In genomic region chr19:42198676-42199439, GRCh38 we compare ENCODE assay signal across 8 cellular contexts. TPM values are rescaled to one million over a fixed set of nuclear protein-coding genes. Genes with fewer than 3 reads are reported as not detected.
A peak's percentile ranks its signal among the peaks of the same experiment; 100 is the strongest.
DNase-seq lines count a peak whose midpoint lies in the region; ATAC-seq, FAIRE-seq and TF ChIP-seq lines count a peak whose summit lies in the region.

No MANE protein-coding gene starts in this region.

- no peaks in the 10 kb centered on the region for H3K9me3 ChIP-seq in K562 (replicated peaks; ENCODE audit: control insufficient read depth, insufficient read depth, low read depth, low read length)
- no peaks in the 10 kb centered on the region for H3K9me3 ChIP-seq in Karpas-422 (ENCODE audit: low read length)

- in situ Hi-C loops in GM13976 (cut with MboI; ENCODE audit: low sequenced_read_pairs, unreplicated experiment), result loop anchor here (10.0 kb wide), 1 partner anchor 94 kb away; no protein-coding TSS in a partner anchor
- in situ Hi-C loops in K562 (cut with MboI), result no loop called here

- no peaks in the 10 kb centered on the region for H3K9me2 ChIP-seq in Karpas-422 (replicated peaks; ENCODE audit: insufficient read depth, low read length)

- TF ChIP-seq CTCF in GM13976 (IDR thresholded peaks at IDR 0.05; ENCODE audit: borderline replicate concordance, control extremely low read depth, extremely low read depth, insufficient read depth, missing control alignments) (no peak), K562 (IDR thresholded peaks at IDR 0.05 in 2 of 3, conservative IDR thresholded peaks at IDR 0.05 in 1 of 3; ENCODE audit: insufficient read depth in 2 of 3, low read depth in 1 of 3, low read length in 3 of 3) (no peak)

- no peak for TF ChIP-seq POLR2A in K562 (conservative IDR thresholded peaks at IDR 0.05)

- DNase-seq in GM13976 (ENCODE audit: low spot score) (peak; percentile 86), T-helper 1 cell (peak; percentile 65 to 92 (median 71)), K562 (ENCODE audit: extremely low read depth in 1 of 4, low spot score in 3 of 4) (no peak), LoVo (ENCODE audit: low spot score) (no peak), Karpas-422 (no peak), medulla oblongata (ENCODE audit: extremely low spot score) (no peak)
- DNase-seq in stimulated activated CD4-positive, alpha-beta T cell treated with anti-CD3 and anti-CD28 coated beads, Interleukin-1b, Interleukin-23, amount 100 ng/mL, for 48 hours, result peak; percentile 31

- H3K9me1 ChIP-seq in K562 (ENCODE audit: control insufficient read depth, insufficient read depth, low read length), result peaks cover 4% of the 10 kb centered on the region

- intact Hi-C loops in K562 (cut with micrococcal nuclease), result loop anchor here (5.0 kb wide), 1 partner anchor 43 kb away; the partner anchor contains the start of gene GSK3A

- H3K27me3 ChIP-seq in K562 (ENCODE audit: control insufficient read depth in 2 of 2, insufficient read depth in 2 of 2, low read length in 2 of 2) (no peaks in the 10 kb centered on the region; a peak in 1 of 5 replicates), Karpas-422 (ENCODE audit: low read length) (no peaks in the 10 kb centered on the region)

- POLR2A ChIA-PET in K562 (lab: Yijun Ruan, JAX), result interaction anchor here (1.0 to 1.1 kb wide), 2 partner anchors 8 to 21 kb away, joined by 3 read pairs; partner anchors contain the start of gene ZNF526

- peaks cover 24% of the 10 kb centered on the region; the same call in 1 of the 2 replicates for H4K20me1 ChIP-seq in K562 (replicated peaks; ENCODE audit: control insufficient read depth, insufficient read depth, low read length)
- no peaks in the 10 kb centered on the region; the same call in 1 of the 2 replicates for H4K20me1 ChIP-seq in Karpas-422 (ENCODE audit: insufficient read depth, low read depth, low read length)

- H3K4me2 ChIP-seq in K562 (ENCODE audit: insufficient read depth, low read length) (peak overlapping the region; percentile 85), Karpas-422 (ENCODE audit: low read depth, low read length, poor library complexity, severe bottlenecking) (no peak overlapping the region)

- H3K79me2 ChIP-seq in K562 (ENCODE audit: control insufficient read depth, insufficient read depth, low read length), result peaks cover 52% of the 10 kb centered on the region
- no peaks in the 10 kb centered on the region for H3K79me2 ChIP-seq in Karpas-422 (ENCODE audit: low read length)

- H3K36me3 ChIP-seq in K562 (ENCODE audit: control insufficient read depth, insufficient read depth, low read length), result peaks cover 74% of the 10 kb centered on the region
- H3K36me3 ChIP-seq in Karpas-422 (ENCODE audit: insufficient read depth, low read length), result peaks cover 10% of the 10 kb centered on the region

- no peak for FAIRE-seq in K562 (lab: Jason Lieb, UNC)

- peak overlapping the region; percentile 22 to 88 for H3K9ac ChIP-seq in K562 (ENCODE audit: insufficient read depth in 1 of 2, low read depth in 2 of 2, low read length in 2 of 2)
- no peak overlapping the region for H3K9ac ChIP-seq in Karpas-422 (ENCODE audit: low read length)

- CTCF ChIA-PET in K562 (lab: Yijun Ruan, JAX; ENCODE audit: low intra/inter-chr PET ratio), result no interaction called here

- 45% methylated on average over 6 of the region's 7 CpGs for WGBS in K562 (ENCODE audit: insufficient coverage, low coverage, missing lambda C conversion rate)

- no TSS peak for BruUV-seq in K562 (replicated peaks; lab: Mats Ljungman, UMichigan)

- ATAC-seq in HG02588 (IDR thresholded peaks at IDR 0.05; ENCODE audit: unreplicated experiment), result peak; percentile 36
- no peak; the same call in 2 of the 3 replicates for ATAC-seq in K562

- H3K27ac ChIP-seq in K562 (ENCODE audit: extremely low read depth, low read depth, low read length) (peak overlapping the region; percentile 70), Karpas-422 (ENCODE audit: low read length) (no peak overlapping the region)

- TF ChIP-seq RAD21 in K562 (CRISPR knock-in tag; conservative IDR thresholded peaks at IDR 0.05 in 1 of 2, IDR thresholded peaks at IDR 0.05 in 1 of 2), result no peak

- H2AFZ ChIP-seq in K562 (ENCODE audit: low read depth, low read length), result no peak overlapping the region
- no peak overlapping the region for H2AFZ ChIP-seq in Karpas-422 (ENCODE audit: low read length)

- TF ChIP-seq EP300 in K562 (IDR thresholded peaks at IDR 0.05; ENCODE audit: low read length), result no peak

- peaks cover 37 to 53% of the 10 kb centered on the region in 2 experiments for H3K4me1 ChIP-seq in K562 (replicated peaks in 1 of 2; ENCODE audit: control insufficient read depth in 2 of 2, insufficient read depth in 2 of 2, low read length in 2 of 2)
- H3K4me1 ChIP-seq in Karpas-422 (ENCODE audit: low read length), result peaks cover 18% of the 10 kb centered on the region

- peak overlapping the region; percentile 27; the same call in 1 of the 2 replicates for H3K4me3 ChIP-seq in K562
- no peak overlapping the region for H3K4me3 ChIP-seq in Karpas-422 (ENCODE audit: low read length)

RNA-seq across cellular contexts. Expression of gene DEDD2, which starts 18.6 kb away (rescaled TPM):
- total RNA-seq in K562 (2011; cell fraction: chromatin; rRNA removed; ENCODE audit: low replicate concordance), result 11.8 and 32.9 TPM in 2 replicates
- 28.2 and 29.9 TPM in 2 replicates for total RNA-seq in K562 (2011; cell fraction: nucleolus; rRNA removed)
- 20.2 and 21.2 TPM in 2 replicates for total RNA-seq in K562 (2011; cell fraction: nucleoplasm; rRNA removed)
- 37.5 and 53.6 TPM in 2 replicates for total RNA-seq in K562 (2014; rRNA removed)
- 12.5 and 16.8 TPM in 2 replicates for total RNA-seq in K562 (2014; rRNA removed; fragmentation: Illumina TruSeq; extraction: Trizol)
- total RNA-seq in K562 (2015; rRNA removed; fragmentation: Illumina TruSeq; extraction: Trizol), result 24.1 and 24.5 TPM in 2 replicates
- 35.9 and 37.3 TPM in 2 replicates for total RNA-seq in K562 (2021)
- polyA plus RNA-seq in K562 (2011; rRNA removed), result 29.2 and 36.2 TPM in 2 replicates
- 52.8 and 104 TPM in 2 replicates for polyA plus RNA-seq in K562 (2011; cell fraction: cytosol; rRNA removed)
- 35.0 and 53.5 TPM in 2 replicates for polyA plus RNA-seq in K562 (2011; cell fraction: nucleus; rRNA removed)
- polyA plus RNA-seq in K562 (2012), result 28.1 and 29.6 TPM in 2 replicates
- polyA plus RNA-seq in K562 (2014; fragmentation: Illumina TruSeq; extraction: Trizol), result 31.3 and 34.0 TPM in 2 replicates
- polyA plus RNA-seq in K562 (2014; fragmentation: Nextera tagmentation; extraction: Ambion mirVana), result 1 to 10 TPM; 4.3 to 4.7 TPM
- 43.0 and 47.8 TPM in 2 replicates for polyA plus RNA-seq in K562 (2014; rRNA removed)
- polyA minus RNA-seq in K562 (2011; rRNA and poly(A)+ RNA removed), result 9.9 and 15.1 TPM in 2 replicates
- polyA minus RNA-seq in K562 (2011; cell fraction: cytosol; rRNA and poly(A)+ RNA removed), result 15.5 and 17.2 TPM in 2 replicates
- polyA minus RNA-seq in K562 (2011; cell fraction: nucleus; rRNA and poly(A)+ RNA removed), result 8.8 and 9.7 TPM in 2 replicates
- 16.3 and 42.7 TPM in 2 replicates for total RNA-seq in Karpas-422 (2014; rRNA removed; shearing (Covaris generic); ENCODE audit: low replicate concordance)

RNA-seq across cellular contexts. Expression of gene ZNF526, which starts 21.3 kb away (rescaled TPM):
- 21.1 and 52.8 TPM in 2 replicates for total RNA-seq in K562 (2011; cell fraction: chromatin; rRNA removed; ENCODE audit: low replicate concordance)
- total RNA-seq in K562 (2011; cell fraction: nucleolus; rRNA removed), result 30.7 and 40.2 TPM in 2 replicates
- 23.1 and 30.6 TPM in 2 replicates for total RNA-seq in K562 (2011; cell fraction: nucleoplasm; rRNA removed)
- total RNA-seq in K562 (2014; rRNA removed) (8.3 and 11.5 TPM in 2 replicates), K562 (2014; rRNA removed; fragmentation: Illumina TruSeq; extraction: Trizol) (5.3 and 6.1 TPM in 2 replicates), K562 (2015; rRNA removed; fragmentation: Illumina TruSeq; extraction: Trizol) (7.6 and 8.2 TPM in 2 replicates), K562 (2021) (17.9 and 19.9 TPM in 2 replicates)
- polyA plus RNA-seq in K562 (2011; rRNA removed) (4.2 and 8.3 TPM in 2 replicates), K562 (2014; fragmentation: Illumina TruSeq; extraction: Trizol) (6.5 and 8.6 TPM in 2 replicates), K562 (2014; fragmentation: Nextera tagmentation; extraction: Ambion mirVana) (1 to 10 TPM; 1.3 to 2.2 TPM), K562 (2014; rRNA removed) (6.2 and 7.4 TPM in 2 replicates)
- 5.2 and 8.1 TPM in 2 replicates for polyA plus RNA-seq in K562 (2011; cell fraction: cytosol; rRNA removed)
- polyA plus RNA-seq in K562 (2011; cell fraction: nucleus; rRNA removed), result 7.2 and 8.4 TPM in 2 replicates
- polyA plus RNA-seq in K562 (2012), result 8.0 and 13.2 TPM in 2 replicates
- 10.0 and 13.2 TPM in 2 replicates for polyA minus RNA-seq in K562 (2011; rRNA and poly(A)+ RNA removed)
- 6.9 TPM in 2 replicates for polyA minus RNA-seq in K562 (2011; cell fraction: cytosol; rRNA and poly(A)+ RNA removed)
- 9.0 and 12.9 TPM in 2 replicates for polyA minus RNA-seq in K562 (2011; cell fraction: nucleus; rRNA and poly(A)+ RNA removed)
- 3.4 and 9.1 TPM in 2 replicates for total RNA-seq in Karpas-422 (2014; rRNA removed; shearing (Covaris generic); ENCODE audit: low replicate concordance)

RNA-seq across cellular contexts. Expression of gene GSK3A, which starts 43.5 kb away (rescaled TPM):
- total RNA-seq in K562 (2011; cell fraction: chromatin; rRNA removed; ENCODE audit: low replicate concordance), result 22.4 and 48.7 TPM in 2 replicates
- total RNA-seq in K562 (2011; cell fraction: nucleolus; rRNA removed), result 25.8 and 28.0 TPM in 2 replicates
- total RNA-seq in K562 (2011; cell fraction: nucleoplasm; rRNA removed), result 24.6 and 32.8 TPM in 2 replicates
- total RNA-seq in K562 (2014; rRNA removed) (22.7 and 25.2 TPM in 2 replicates), K562 (2014; rRNA removed; fragmentation: Illumina TruSeq; extraction: Trizol) (16.6 and 21.4 TPM in 2 replicates), K562 (2015; rRNA removed; fragmentation: Illumina TruSeq; extraction: Trizol) (31.4 and 33.3 TPM in 2 replicates), K562 (2021) (54.9 and 56.0 TPM in 2 replicates)
- polyA plus RNA-seq in K562 (2011; rRNA removed) (49.3 and 61.9 TPM in 2 replicates), K562 (2014; fragmentation: Illumina TruSeq; extraction: Trizol) (90.0 and 90.7 TPM in 2 replicates), K562 (2014; fragmentation: Nextera tagmentation; extraction: Ambion mirVana) (under 1 TPM; 0.62 to 0.89 TPM), K562 (2014; rRNA removed) (54.2 and 55.4 TPM in 2 replicates)
- polyA plus RNA-seq in K562 (2011; cell fraction: cytosol; rRNA removed), result 72.0 and 94.0 TPM in 2 replicates
- polyA plus RNA-seq in K562 (2011; cell fraction: nucleus; rRNA removed), result 46.6 and 64.9 TPM in 2 replicates
- polyA plus RNA-seq in K562 (2012), result 48.3 and 56.6 TPM in 2 replicates
- 18.3 and 32.8 TPM in 2 replicates for polyA minus RNA-seq in K562 (2011; rRNA and poly(A)+ RNA removed)
- polyA minus RNA-seq in K562 (2011; cell fraction: cytosol; rRNA and poly(A)+ RNA removed), result 31.4 and 33.4 TPM in 2 replicates
- polyA minus RNA-seq in K562 (2011; cell fraction: nucleus; rRNA and poly(A)+ RNA removed), result 7.9 and 9.6 TPM in 2 replicates
- total RNA-seq in Karpas-422 (2014; rRNA removed; shearing (Covaris generic); ENCODE audit: low replicate concordance), result 17.7 and 29.3 TPM in 2 replicates

RNA-seq across cellular contexts. Expression of gene ERF, which starts 56.1 kb away (rescaled TPM):
- total RNA-seq in K562 (2011; cell fraction: chromatin; rRNA removed; ENCODE audit: low replicate concordance), result 105 and 266 TPM in 2 replicates
- 150 and 152 TPM in 2 replicates for total RNA-seq in K562 (2011; cell fraction: nucleolus; rRNA removed)
- total RNA-seq in K562 (2011; cell fraction: nucleoplasm; rRNA removed), result 89.4 and 93.6 TPM in 2 replicates
- 27.1 and 29.8 TPM in 2 replicates for total RNA-seq in K562 (2014; rRNA removed)
- total RNA-seq in K562 (2014; rRNA removed; fragmentation: Illumina TruSeq; extraction: Trizol), result 19.0 and 20.0 TPM in 2 replicates
- 26.5 and 30.0 TPM in 2 replicates for total RNA-seq in K562 (2015; rRNA removed; fragmentation: Illumina TruSeq; extraction: Trizol)
- 72.7 and 75.4 TPM in 2 replicates for total RNA-seq in K562 (2021)
- 27.0 and 41.5 TPM in 2 replicates for polyA plus RNA-seq in K562 (2011; rRNA removed)
- polyA plus RNA-seq in K562 (2011; cell fraction: cytosol; rRNA removed), result 33.1 and 53.6 TPM in 2 replicates
- polyA plus RNA-seq in K562 (2011; cell fraction: nucleus; rRNA removed), result 142 and 197 TPM in 2 replicates
- 34.3 and 44.0 TPM in 2 replicates for polyA plus RNA-seq in K562 (2012)
- polyA plus RNA-seq in K562 (2014; fragmentation: Illumina TruSeq; extraction: Trizol), result 28.9 and 45.7 TPM in 2 replicates
- polyA plus RNA-seq in K562 (2014; fragmentation: Nextera tagmentation; extraction: Ambion mirVana), result under 1 TPM; 0.03 to 0.13 TPM
- polyA plus RNA-seq in K562 (2014; rRNA removed), result 54.9 and 62.2 TPM in 2 replicates
- 16.2 and 21.5 TPM in 2 replicates for polyA minus RNA-seq in K562 (2011; rRNA and poly(A)+ RNA removed)
- polyA minus RNA-seq in K562 (2011; cell fraction: cytosol; rRNA and poly(A)+ RNA removed), result 31.7 and 33.0 TPM in 2 replicates
- 30.3 and 43.7 TPM in 2 replicates for polyA minus RNA-seq in K562 (2011; cell fraction: nucleus; rRNA and poly(A)+ RNA removed)
- 36.4 and 53.6 TPM in 2 replicates for total RNA-seq in Karpas-422 (2014; rRNA removed; shearing (Covaris generic); ENCODE audit: low replicate concordance)

Comparison
In these comparisons a context has a peak if more than half of its experiments do, and no peak if none do; other contexts are left out.
1. DNase-seq: peak in GM13976 (single experiment), T-helper 1 cell (5 of 5) and stimulated activated CD4-positive, alpha-beta T cell treated with anti-CD3 and anti-CD28 coated beads, Interleukin-1b, Interleukin-23, amount 100 ng/mL, for 48 hours (single experiment); none in K562 (0 of 4), LoVo (single experiment), Karpas-422 (single experiment) and medulla oblongata (single experiment).